In the genomic region with DNA sequence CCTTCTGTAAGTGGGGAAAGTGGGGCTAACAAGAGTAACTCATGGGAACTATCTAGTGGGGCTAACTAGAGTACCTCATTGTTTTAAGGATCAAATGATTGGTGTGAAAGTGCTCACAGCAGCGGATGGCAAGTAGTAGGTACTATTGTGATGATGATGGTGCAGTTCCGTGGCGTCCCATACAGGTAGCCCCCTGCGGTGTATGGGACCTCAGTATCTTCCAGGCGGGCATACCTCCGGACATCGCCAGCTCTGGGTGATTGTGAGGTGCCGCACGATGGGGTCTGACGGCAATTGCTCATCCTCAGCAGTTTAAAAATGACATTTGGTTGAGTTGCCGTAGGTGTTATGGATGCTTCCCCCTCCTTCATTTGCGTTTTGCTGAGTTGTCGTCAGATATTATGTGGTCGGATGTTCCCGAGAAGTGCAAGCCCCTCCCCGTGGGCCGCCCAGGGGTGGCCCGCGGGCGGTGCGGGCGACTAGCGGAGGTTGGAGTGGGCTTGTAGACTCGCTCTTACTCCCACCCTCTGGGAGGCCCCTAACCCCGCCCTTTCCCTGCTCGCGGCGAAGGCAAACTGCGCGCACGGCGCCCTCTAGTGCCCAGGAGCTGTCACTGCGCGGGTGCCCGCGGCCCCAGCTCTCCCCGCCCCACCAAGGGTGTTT, we compare ENCODE assay signal across 8 cellular contexts. TPM values are rescaled to one million over a fixed set of nuclear protein-coding genes. Genes with fewer than 3 reads are reported as not detected.
DNase-seq lines count a peak whose midpoint lies in the region; ATAC-seq and TF ChIP-seq lines count a peak whose summit lies in the region.

No MANE protein-coding gene starts in this region.

- intact Hi-C loops in activated CD8-positive, alpha-beta T cell treated with anti-CD3 and anti-CD28 coated beads for 36 hours (cut with micrococcal nuclease) = loop anchor here (2.0 kb wide), 1 partner anchor 97 kb away; no protein-coding TSS in a partner anchor
- intact Hi-C loops in mucosa of descending colon (cut with DNase I, micrococcal nuclease) = no loop called here

- DNase-seq in AG09319 (ENCODE audit: extremely low read depth, low read depth) = no peak
- DNase-seq in NCI-H524 treated with DMSO at 0.1 percent for 48 hours (lab: John Stamatoyannopoulos, UW) = peak; percentile 46
- peak; percentile 83 for DNase-seq in activated CD8-positive, alpha-beta T cell treated with anti-CD3 and anti-CD28 coated beads for 36 hours
- peak; percentile 60 to 69 (median 66) for DNase-seq in effector memory CD4-positive, alpha-beta T cell
- peak; percentile 60 to 74 (median 65) for DNase-seq in mucosa of descending colon
- DNase-seq in stimulated activated CD8-positive, alpha-beta memory T cell treated with anti-CD3 and anti-CD28 coated beads, Interleukin-2, amount 100 ng/mL, for 1 hour (ENCODE audit: low read depth in 2 of 2) = peak; percentile 50 to 64

- H3K4me1 ChIP-seq in effector memory CD4-positive, alpha-beta T cell (ENCODE audit: control insufficient read depth, insufficient read depth, low read length, poor library complexity, severe bottlenecking) = no peaks in the 10 kb centered on the region
- H3K4me1 ChIP-seq in mucosa of descending colon (ENCODE audit: low read depth) = no peaks in the 10 kb centered on the region

- H3K27ac Mint-ChIP-seq in activated CD8-positive, alpha-beta T cell treated with anti-CD3 and anti-CD28 coated beads for 36 hours = peak overlapping the region; percentile 69

- H3K4me3 Mint-ChIP-seq in activated CD8-positive, alpha-beta T cell treated with anti-CD3 and anti-CD28 coated beads for 36 hours = peak overlapping the region; percentile 70

- H3K36me3 Mint-ChIP-seq in activated CD8-positive, alpha-beta T cell treated with anti-CD3 and anti-CD28 coated beads for 36 hours (ENCODE audit: low read depth) = no peaks in the 10 kb centered on the region

- H3K27me3 ChIP-seq in effector memory CD4-positive, alpha-beta T cell (replicated peaks; ENCODE audit: control insufficient read depth, insufficient read depth, low read length, poor library complexity, severe bottlenecking) = no peaks in the 10 kb centered on the region

- ATAC-seq in GM18873 (IDR thresholded peaks at IDR 0.05; ENCODE audit: low FRiP score, unreplicated experiment) (peak; percentile 85), HG03108 (IDR thresholded peaks at IDR 0.05; ENCODE audit: unreplicated experiment) (peak; percentile 97), mucosa of descending colon (peak; percentile 92)
- ATAC-seq in activated CD8-positive, alpha-beta T cell treated with anti-CD3 and anti-CD28 coated beads for 36 hours = peak; percentile 95

- H3K36me3 ChIP-seq in effector memory CD4-positive, alpha-beta T cell (ENCODE audit: control insufficient read depth, insufficient read depth, low read length) = no peaks in the 10 kb centered on the region
- no peaks in the 10 kb centered on the region for H3K36me3 ChIP-seq in mucosa of descending colon (ENCODE audit: low read depth)

- TF ChIP-seq CTCF in AG09319 (IDR thresholded peaks at IDR 0.05; ENCODE audit: low read depth, low read length) (peak; percentile 75), mucosa of descending colon (IDR thresholded peaks at IDR 0.05) (peak; percentile 64)
- peak; percentile 66 for TF ChIP-seq CTCF in activated CD8-positive, alpha-beta T cell treated with anti-CD3 and anti-CD28 coated beads for 36 hours (IDR thresholded peaks at IDR 0.05)

- no peaks in the 10 kb centered on the region for H3K9me3 ChIP-seq in effector memory CD4-positive, alpha-beta T cell (ENCODE audit: control insufficient read depth, low read length)
- H3K9me3 ChIP-seq in mucosa of descending colon = no peaks in the 10 kb centered on the region

- H3K27ac ChIP-seq in effector memory CD4-positive, alpha-beta T cell (ENCODE audit: insufficient read depth, low read length, poor library complexity, severe bottlenecking) = no peak overlapping the region

- CTCF ChIA-PET in activated CD8-positive, alpha-beta T cell treated with anti-CD3 and anti-CD28 coated beads for 36 hours (lab: Charles Lee) = interaction anchor here (0.6 to 2.1 kb wide), 14 partner anchors 9 to 266 kb away, joined by 3 to 10 read pairs (median 4); a partner anchor contains a TSS

- POLR2A ChIA-PET in activated CD8-positive, alpha-beta T cell treated with anti-CD3 and anti-CD28 coated beads for 36 hours (lab: Charles Lee) = interaction anchor here (1.1 kb wide), 1 partner anchor 172 kb away, joined by 4 read pairs; a partner anchor contains a TSS

- peak overlapping the region; percentile 46 for H3K4me3 ChIP-seq in effector memory CD4-positive, alpha-beta T cell (ENCODE audit: insufficient read depth, low read depth, low read length, poor library complexity, severe bottlenecking)
- H3K4me3 ChIP-seq in mucosa of descending colon = no peak overlapping the region

- peaks cover 18% of the 10 kb centered on the region for H3K27me3 Mint-ChIP-seq in activated CD8-positive, alpha-beta T cell treated with anti-CD3 and anti-CD28 coated beads for 36 hours

- H3K9me3 Mint-ChIP-seq in activated CD8-positive, alpha-beta T cell treated with anti-CD3 and anti-CD28 coated beads for 36 hours = no peaks in the 10 kb centered on the region

- peaks cover 16% of the 10 kb centered on the region for H3K4me1 Mint-ChIP-seq in activated CD8-positive, alpha-beta T cell treated with anti-CD3 and anti-CD28 coated beads for 36 hours (ENCODE audit: low read depth)

RNA-seq across cellular contexts. Expression of a gene that starts 18.3 kb away (rescaled TPM):
- not detected for total RNA-seq in activated CD8-positive, alpha-beta T cell treated with anti-CD3 and anti-CD28 coated beads for 36 hours
- not detected for total RNA-seq in mucosa of descending colon
